Comparison of ENCODE assay signal across 1 cellular context in genomic region chr1:11802616-11802972, GRCh38.
TF ChIP-seq lines count a peak whose summit lies in the region.

No MANE protein-coding gene starts in this region.

TF ChIP-seq in H1, 55 proteins besides CTCF, POLR2A, EP300 and RAD21:
- no peak for TF ChIP-seq MAFK (IDR thresholded peaks at IDR 0.05; ENCODE audit: low read depth, low read length)
TF ChIP-seq in H1: peak in this region for 0.
